ENCODE assay signal across 2 cellular contexts in genomic region chr1:227970076-227970995, GRCh38. TPM values are rescaled to one million over a fixed set of nuclear protein-coding genes. Genes with fewer than 3 reads are reported as not detected.
"Had no signal": no experiment of that assay in that cellular context is flagged by ENCODE, and none has a peak within 500 bp of the region (broad histone marks: within the 10 kb centered on the region; RNA-seq: fewer than 3 reads in every experiment).

No MANE protein-coding gene starts in this region.

RNA-seq across cellular contexts. Expression of gene WNT9A, which starts 22.6 kb away (rescaled TPM):
- total RNA-seq: HT-29 had no signal

RNA-seq across cellular contexts. Expression of gene WNT3A, which starts 36.5 kb away (rescaled TPM):
- total RNA-seq: HT-29, IMR-90 had no signal
- polyA plus RNA-seq: IMR-90 had no signal
